ENCODE assay signal across 26 cellular contexts in genomic region chr2:37224063-37224462, GRCh38. TPM values are rescaled to one million over a fixed set of nuclear protein-coding genes. Genes with fewer than 3 reads are reported as not detected.
DNase-seq lines count a peak whose midpoint lies in the region; ATAC-seq and TF ChIP-seq lines count a peak whose summit lies in the region.
"Had no signal": no experiment of that assay in that cellular context is flagged by ENCODE, and none has a peak within 500 bp of the region (broad histone marks: within the 10 kb centered on the region; RNA-seq: fewer than 3 reads in every experiment).

No MANE protein-coding gene starts in this region.

- no peak overlapping the region for H2AFZ ChIP-seq in DND-41 (ENCODE audit: low read depth, low read length)

- H3K4me3 Mint-ChIP-seq in endodermal cell: no peak overlapping the region
- no peak overlapping the region for H3K4me3 Mint-ChIP-seq in activated T-helper 1 cell treated with anti-CD3 and anti-CD28 coated beads, Interleukin-12 subunit alpha, Interleukin-12 subunit beta, Interleukin-2, Interleukin-4 antibody, amounts not matched to agents 30 ng/mL and 10 ng/mL and 1 ng/mL, durations not matched to agents 14 hours and 24 hours and 36 hours
- H3K4me3 Mint-ChIP-seq: activated CD8-positive, alpha-beta T cell treated with anti-CD3 and anti-CD28 coated beads, Interleukin-2, amount 10 ng/mL, durations not matched to agents 7 days and 5 days; CD14-positive monocyte; stimulated activated effector memory CD8-positive, alpha-beta T cell treated with anti-CD3 and anti-CD28 coated beads, Interleukin-12 subunit alpha, Interleukin-12 subunit beta, amount 100 ng/mL, for 72 hours had no signal

- no peak overlapping the region for H3K4me2 ChIP-seq in DND-41 (ENCODE audit: insufficient read depth, low read length)

- no peak for TF ChIP-seq EP300 in Ishikawa (IDR thresholded peaks at IDR 0.05; ENCODE audit: borderline replicate concordance)

- H3K27ac ChIP-seq in DND-41 (ENCODE audit: low read length): no peak overlapping the region
- no peak overlapping the region for H3K27ac ChIP-seq in endodermal cell (ENCODE audit: low read depth, low read length)
- H3K27ac ChIP-seq: skin epidermis, suprapubic skin had no signal

- H3K27ac Mint-ChIP-seq in endodermal cell: no peak overlapping the region
- no peak overlapping the region for H3K27ac Mint-ChIP-seq in activated T-helper 1 cell treated with anti-CD3 and anti-CD28 coated beads, Interleukin-12 subunit alpha, Interleukin-12 subunit beta, Interleukin-2, Interleukin-4 antibody, amounts not matched to agents 30 ng/mL and 10 ng/mL and 1 ng/mL, durations not matched to agents 14 hours and 24 hours and 36 hours
- H3K27ac Mint-ChIP-seq: activated CD8-positive, alpha-beta T cell treated with anti-CD3 and anti-CD28 coated beads, Interleukin-2, amount 10 ng/mL, durations not matched to agents 7 days and 5 days; CD14-positive monocyte had no signal

- peaks cover 34% of the 10 kb centered on the region; the same call in 1 of the 2 replicates for H4K20me1 ChIP-seq in DND-41 (ENCODE audit: insufficient read depth, low read length)

- WGBS in endodermal cell (ENCODE audit: insufficient coverage in 1 of 2, insufficient read length in 1 of 2), 2 experiments: 85 to 90% methylated on average over 1 of the region's 1 CpG

- peak; percentile 69 for ATAC-seq in DND-41 (ENCODE audit: insufficient read depth, low read depth)
- ATAC-seq: activated CD8-positive, alpha-beta T cell treated with anti-CD3 and anti-CD28 coated beads, Interleukin-2, amount 10 ng/mL, durations not matched to agents 7 days and 5 days; naive thymus-derived CD4-positive, alpha-beta T cell; stimulated activated effector memory CD8-positive, alpha-beta T cell treated with anti-CD3 and anti-CD28 coated beads, Interleukin-12 subunit alpha, Interleukin-12 subunit beta, amount 100 ng/mL, for 72 hours had no signal

- H3K9me3 ChIP-seq in DND-41 (ENCODE audit: insufficient read depth, low read length, severe bottlenecking) (no peaks in the 10 kb centered on the region), endodermal cell (ENCODE audit: control insufficient read depth, low read length) (no peaks in the 10 kb centered on the region)
- H3K9me3 ChIP-seq: suprapubic skin had no signal

- peaks cover 76% of the 10 kb centered on the region for H3K36me3 ChIP-seq in DND-41 (ENCODE audit: insufficient read depth, low read length)
- peaks cover 77% of the 10 kb centered on the region for H3K36me3 ChIP-seq in endodermal cell (ENCODE audit: control insufficient read depth, insufficient read depth, low read length)

- H3K9me3 Mint-ChIP-seq in endodermal cell: no peaks in the 10 kb centered on the region
- H3K9me3 Mint-ChIP-seq in activated T-helper 1 cell treated with anti-CD3 and anti-CD28 coated beads, Interleukin-12 subunit alpha, Interleukin-12 subunit beta, Interleukin-2, Interleukin-4 antibody, amounts not matched to agents 30 ng/mL and 10 ng/mL and 1 ng/mL, durations not matched to agents 14 hours and 24 hours and 36 hours: no peaks in the 10 kb centered on the region
- H3K9me3 Mint-ChIP-seq: CD14-positive monocyte; stimulated activated effector memory CD8-positive, alpha-beta T cell treated with anti-CD3 and anti-CD28 coated beads, Interleukin-12 subunit alpha, Interleukin-12 subunit beta, amount 100 ng/mL, for 72 hours had no signal

- no peaks in the 10 kb centered on the region for H3K27me3 ChIP-seq in DND-41 (ENCODE audit: insufficient read depth, low read length, poor library complexity)
- no peaks in the 10 kb centered on the region for H3K27me3 ChIP-seq in endodermal cell (ENCODE audit: control insufficient read depth, insufficient read depth, low read length, poor library complexity, severe bottlenecking)
- H3K27me3 ChIP-seq: suprapubic skin had no signal

- DNase-seq in DND-41 (no peak), endodermal cell (no peak), T-helper 2 cell (no peak), NCI-H226 (no peak)
- DNase-seq in activated T-helper 1 cell treated with anti-CD3 and anti-CD28 coated beads, Interleukin-12 subunit alpha, Interleukin-12 subunit beta, Interleukin-2, Interleukin-4 antibody, amounts not matched to agents 30 ng/mL and 10 ng/mL and 1 ng/mL, durations not matched to agents 14 hours and 24 hours and 36 hours (ENCODE audit: low spot score): no peak
- DNase-seq: activated CD4-positive, CD25-positive, alpha-beta regulatory T cell treated with anti-CD3 and anti-CD28 coated beads, Interleukin-2, amount 50 U/mL, for 72 hours; activated CD8-positive, alpha-beta T cell treated with anti-CD3 and anti-CD28 coated beads, Interleukin-2, amount 10 ng/mL, durations not matched to agents 7 days and 5 days; activated T-cell treated with anti-CD3 and anti-CD28 coated beads, Interleukin-2, amount 50 U/mL, for 1 hour; anterior cingulate cortex; caudate nucleus; dermis blood vessel endothelial cell; DMS 273 treated with DMSO at 0.1 percent for 48 hours; HCEC 1CT; KG1; naive thymus-derived CD4-positive, alpha-beta T cell; NCI-H2171 treated with DMSO at 0.1 percent for 48 hours; NCI-H526 treated with DMSO at 0.1 percent for 48 hours; occipital lobe; stimulated activated CD4-positive, alpha-beta T cell treated with anti-CD3 and anti-CD28 coated beads, Interleukin-1b, Interleukin-23, amount 100 ng/mL, for 48 hours had no signal

- peaks cover 23% of the 10 kb centered on the region for H3K4me1 Mint-ChIP-seq in endodermal cell
- peaks cover 39% of the 10 kb centered on the region for H3K4me1 Mint-ChIP-seq in activated T-helper 1 cell treated with anti-CD3 and anti-CD28 coated beads, Interleukin-12 subunit alpha, Interleukin-12 subunit beta, Interleukin-2, Interleukin-4 antibody, amounts not matched to agents 30 ng/mL and 10 ng/mL and 1 ng/mL, durations not matched to agents 14 hours and 24 hours and 36 hours (ENCODE audit: low read depth)

- no peak for TF ChIP-seq CTCF in DND-41 (IDR thresholded peaks at IDR 0.05; ENCODE audit: borderline replicate concordance, extremely low read depth, low read length, poor library complexity, severe bottlenecking)
- TF ChIP-seq CTCF in endodermal cell (conservative IDR thresholded peaks at IDR 0.05): no peak

- peaks cover 56% of the 10 kb centered on the region for H3K79me2 ChIP-seq in DND-41 (ENCODE audit: insufficient read depth, low read length)

- H3K4me1 ChIP-seq in DND-41 (ENCODE audit: insufficient read depth, low read length) (peaks cover 26% of the 10 kb centered on the region; the same call in 1 of the 2 replicates), endodermal cell (ENCODE audit: control insufficient read depth, insufficient read depth, low read length) (no peaks in the 10 kb centered on the region)

- no peak overlapping the region for H3K9ac ChIP-seq in DND-41 (ENCODE audit: low read depth, low read length)
- no peak overlapping the region for H3K9ac ChIP-seq in endodermal cell (ENCODE audit: extremely low read depth, low read length, poor library complexity, severe bottlenecking)

- intact Hi-C loops in activated T-helper 1 cell treated with anti-CD3 and anti-CD28 coated beads, Interleukin-12 subunit alpha, Interleukin-12 subunit beta, Interleukin-2, Interleukin-4 antibody, amounts not matched to agents 30 ng/mL and 10 ng/mL and 1 ng/mL, durations not matched to agents 14 hours and 24 hours and 36 hours (cut with micrococcal nuclease): no loop called here

- peaks cover 56% of the 10 kb centered on the region for H3K36me3 Mint-ChIP-seq in endodermal cell (ENCODE audit: low read depth)
- peaks cover 51% of the 10 kb centered on the region for H3K36me3 Mint-ChIP-seq in activated T-helper 1 cell treated with anti-CD3 and anti-CD28 coated beads, Interleukin-12 subunit alpha, Interleukin-12 subunit beta, Interleukin-2, Interleukin-4 antibody, amounts not matched to agents 30 ng/mL and 10 ng/mL and 1 ng/mL, durations not matched to agents 14 hours and 24 hours and 36 hours (ENCODE audit: low read depth)

- H3K4me3 ChIP-seq in DND-41 (ENCODE audit: low read depth in 1 of 2, low read length in 2 of 2): no peak overlapping the region
- H3K4me3 ChIP-seq in endodermal cell (ENCODE audit: low read length): peak overlapping the region; percentile 57
- H3K4me3 ChIP-seq: skin epidermis, suprapubic skin had no signal

- no peaks in the 10 kb centered on the region for H3K27me3 Mint-ChIP-seq in endodermal cell (ENCODE audit: insufficient read depth)
- H3K27me3 Mint-ChIP-seq in activated T-helper 1 cell treated with anti-CD3 and anti-CD28 coated beads, Interleukin-12 subunit alpha, Interleukin-12 subunit beta, Interleukin-2, Interleukin-4 antibody, amounts not matched to agents 30 ng/mL and 10 ng/mL and 1 ng/mL, durations not matched to agents 14 hours and 24 hours and 36 hours (ENCODE audit: insufficient read depth): no peaks in the 10 kb centered on the region
- H3K27me3 Mint-ChIP-seq: naive thymus-derived CD4-positive, alpha-beta T cell had no signal

- no peak for TF ChIP-seq RAD21 in Ishikawa (IDR thresholded peaks at IDR 0.05; ENCODE audit: low read depth)

RNA-seq across cellular contexts. Expression of gene CEBPZ, which starts 7.3 kb away (rescaled TPM):
- total RNA-seq in endodermal cell: 10 to 100 TPM; 66.9 to 80.5 TPM
- polyA plus RNA-seq in endodermal cell (2013, experiment 1 of 2): 35.9 TPM
- polyA plus RNA-seq in endodermal cell (2013, experiment 2 of 2): 35.8 TPM
- 75.4 and 79.2 TPM in 2 replicates for total RNA-seq in activated T-helper 1 cell treated with anti-CD3 and anti-CD28 coated beads, Interleukin-12 subunit alpha, Interleukin-12 subunit beta, Interleukin-2, Interleukin-4 antibody, amounts not matched to agents 30 ng/mL and 10 ng/mL and 1 ng/mL, durations not matched to agents 14 hours and 24 hours and 36 hours

RNA-seq across cellular contexts. Expression of gene NDUFAF7, which starts 7.4 kb away (rescaled TPM):
- 10 to 100 TPM; 41.4 to 54.4 TPM for total RNA-seq in endodermal cell
- 26.2 TPM for polyA plus RNA-seq in endodermal cell (2013, experiment 1 of 2)
- polyA plus RNA-seq in endodermal cell (2013, experiment 2 of 2): 18.2 TPM
- 23.0 and 27.1 TPM in 2 replicates for total RNA-seq in activated T-helper 1 cell treated with anti-CD3 and anti-CD28 coated beads, Interleukin-12 subunit alpha, Interleukin-12 subunit beta, Interleukin-2, Interleukin-4 antibody, amounts not matched to agents 30 ng/mL and 10 ng/mL and 1 ng/mL, durations not matched to agents 14 hours and 24 hours and 36 hours

RNA-seq across cellular contexts. Expression of gene CEBPZOS, which starts 27.8 kb away (rescaled TPM):
- total RNA-seq in endodermal cell: 10 to 100 TPM in 1 of 2 donors, 1 to 10 TPM in 1; 4.4 to 11.8 TPM
- 11.6 TPM for polyA plus RNA-seq in endodermal cell (2013, experiment 1 of 2)
- 13.3 TPM for polyA plus RNA-seq in endodermal cell (2013, experiment 2 of 2)
- 39.5 and 45.3 TPM in 2 replicates for total RNA-seq in activated T-helper 1 cell treated with anti-CD3 and anti-CD28 coated beads, Interleukin-12 subunit alpha, Interleukin-12 subunit beta, Interleukin-2, Interleukin-4 antibody, amounts not matched to agents 30 ng/mL and 10 ng/mL and 1 ng/mL, durations not matched to agents 14 hours and 24 hours and 36 hours

RNA-seq across cellular contexts. Expression of gene SULT6B1, which starts 35.6 kb away (rescaled TPM):
- total RNA-seq in endodermal cell: not detected
- polyA plus RNA-seq in endodermal cell (2013, experiment 1 of 2): not detected
- polyA plus RNA-seq in endodermal cell (2013, experiment 2 of 2): not detected
- not detected in 2 replicates for total RNA-seq in activated T-helper 1 cell treated with anti-CD3 and anti-CD28 coated beads, Interleukin-12 subunit alpha, Interleukin-12 subunit beta, Interleukin-2, Interleukin-4 antibody, amounts not matched to agents 30 ng/mL and 10 ng/mL and 1 ng/mL, durations not matched to agents 14 hours and 24 hours and 36 hours
- total RNA-seq: activated CD8-positive, alpha-beta T cell treated with anti-CD3 and anti-CD28 coated beads, Interleukin-2, amount 10 ng/mL, durations not matched to agents 7 days and 5 days; dermis blood vessel endothelial cell; endothelial cell of umbilical vein; mesenteric fat pad; naive thymus-derived CD4-positive, alpha-beta T cell; occipital lobe; suprapubic skin had no signal
- polyA plus RNA-seq: CD14-positive monocyte; endothelial cell of umbilical vein; naive thymus-derived CD4-positive, alpha-beta T cell had no signal
